In the genomic region with DNA sequence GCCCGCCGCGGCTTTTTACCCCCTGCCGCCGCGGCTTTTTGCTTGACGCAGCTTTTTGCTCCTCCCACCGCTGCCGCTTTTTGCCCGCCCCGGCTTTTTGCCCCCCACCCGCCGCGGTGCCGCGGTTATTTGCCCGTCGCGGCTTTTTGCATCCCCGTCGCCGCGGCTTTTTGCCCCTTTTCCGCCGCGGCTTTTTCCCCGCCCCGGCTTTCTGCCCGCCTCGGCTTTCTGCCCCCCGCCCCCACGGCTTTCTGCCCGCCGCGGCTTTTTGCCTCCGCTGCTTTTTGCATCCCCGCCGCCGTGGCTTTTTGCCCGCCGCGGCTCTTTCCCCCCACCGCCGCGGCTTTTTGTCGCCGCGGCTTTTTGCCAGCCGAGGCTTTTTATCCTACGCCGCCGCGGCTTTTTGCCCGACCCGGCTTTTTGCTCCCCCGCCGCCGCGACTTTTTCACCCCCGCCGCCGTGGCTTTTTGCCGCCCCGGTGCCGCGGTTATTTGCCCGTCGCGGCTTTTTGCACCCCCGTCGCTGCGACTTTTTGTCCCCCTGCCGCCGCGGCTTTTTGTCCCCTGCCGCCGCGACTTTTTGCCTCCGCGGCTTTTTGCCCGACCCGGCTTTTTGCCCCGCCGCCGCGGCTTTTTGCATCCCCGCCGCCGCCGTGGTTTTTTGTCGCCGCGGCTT, we compare ENCODE assay signal across 8 cellular contexts.
DNase-seq lines count a peak whose midpoint lies in the region; FAIRE-seq and TF ChIP-seq lines count a peak whose summit lies in the region.
"Not testable (repeated sequence)": the region's sequence is repeated elsewhere in the genome, so short reads cannot be mapped to it uniquely, and the experiment has no call there.

No MANE protein-coding gene starts in this region.

- not testable (repeated sequence) for H3K36me3 ChIP-seq in DOHH2 (ENCODE audit: control insufficient read depth, low read length); Peyer's patch; breast epithelium; small intestine (ENCODE audit: control insufficient read depth in 2 of 2, insufficient read depth in 2 of 2, low read length in 2 of 2)

- peak overlapping the region; percentile 67 for H3K4me3 Mint-ChIP-seq in mesothelial cell of epicardium

- not testable (repeated sequence) for H3K9me3 ChIP-seq in DOHH2 (ENCODE audit: control insufficient read depth, insufficient read depth, low read length); Peyer's patch; breast epithelium; small intestine (ENCODE audit: control insufficient read depth, low read depth)

- H3K27ac Mint-ChIP-seq in mesothelial cell of epicardium: not testable (repeated sequence)

- H3K9me2 ChIP-seq in DOHH2 (replicated peaks; ENCODE audit: control insufficient read depth, low read length): not testable (repeated sequence)

- H3K79me2 ChIP-seq in DOHH2 (ENCODE audit: control insufficient read depth, low read length): not testable (repeated sequence)

- H4K20me1 ChIP-seq in DOHH2 (ENCODE audit: control insufficient read depth, insufficient read depth, low read depth, low read length): not testable (repeated sequence)

- not testable (repeated sequence) for TF ChIP-seq POLR2A in Peyer's patch (IDR thresholded peaks at IDR 0.05); breast epithelium (IDR thresholded peaks at IDR 0.05)

- H3K9me3 Mint-ChIP-seq in mesothelial cell of epicardium: not testable (repeated sequence)

- not testable (repeated sequence) for H3K4me1 ChIP-seq in DOHH2 (ENCODE audit: control insufficient read depth, low read length); Peyer's patch; breast epithelium; small intestine (ENCODE audit: control insufficient read depth in 2 of 2, insufficient read depth in 1 of 2, low read depth in 1 of 2, low read length in 1 of 2)

- WGBS in small intestine, 3 donors: 0 to 3% (median 1%) methylated on average over 41 to 91 of the region's 93 CpGs

- DNase-seq in Peyer's patch (peak in 1 of 3 donors; percentile 45), activated T-cell treated with anti-CD3 and anti-CD28 coated beads for 48 hours (ENCODE audit: low read depth) (peak; percentile 15), breast epithelium (ENCODE audit: low spot score in 2 of 2) (peak in 1 of 2 donors; percentile 14), head of caudate nucleus (peak in 32 of 42 donors; percentile 4 to 72 (median 32)), mesothelial cell of epicardium (ENCODE audit: low spot score in 2 of 2, unreplicated experiment in 2 of 2) (peak; percentile 27 to 49), small intestine (peak; percentile 1), urothelium cell line (ENCODE audit: low spot score) (peak; percentile 24)

- not testable (repeated sequence) for H3K36me3 Mint-ChIP-seq in mesothelial cell of epicardium

- not testable (repeated sequence) for H3K27ac ChIP-seq in DOHH2 (ENCODE audit: low read depth, low read length); Peyer's patch; breast epithelium; small intestine (ENCODE audit: low read depth in 1 of 2, low read length in 1 of 2)

- FAIRE-seq in small intestine (lab: Jason Lieb, UNC); urothelium cell line (lab: Jason Lieb, UNC): not testable (repeated sequence)

- intact Hi-C loops in breast epithelium (cut with DNase I; ENCODE audit: low total_unique reads); head of caudate nucleus (cut with DNase I): not testable (repeated sequence)

- H3K27me3 ChIP-seq in DOHH2 (ENCODE audit: control insufficient read depth, low read length); Peyer's patch; breast epithelium; small intestine (ENCODE audit: control insufficient read depth in 2 of 2, insufficient read depth in 2 of 2, low read length in 2 of 2): not testable (repeated sequence)

- H3K4me3 ChIP-seq in DOHH2 (ENCODE audit: low read length) (peak overlapping the region; percentile 57), Peyer's patch (peak overlapping the region in 3 of 4 donors; percentile 34 to 61 (median 53)), breast epithelium (peak overlapping the region; percentile 43 to 65 (median 46)), small intestine (ENCODE audit: low read depth in 1 of 2, low read length in 2 of 2) (peak overlapping the region in 1 of 2 donors; percentile 33)

- not testable (repeated sequence) for H3F3A ChIP-seq in DOHH2 (ENCODE audit: control insufficient read depth, insufficient read depth)

- not testable (repeated sequence) for H3K27me3 Mint-ChIP-seq in mesothelial cell of epicardium (ENCODE audit: low read depth)

- H3K4me2 ChIP-seq in DOHH2 (ENCODE audit: low read length): peak overlapping the region; percentile 47

- not testable (repeated sequence) for TF ChIP-seq CTCF in DOHH2 (IDR thresholded peaks at IDR 0.05; ENCODE audit: low read depth, low read length, poor library complexity, severe bottlenecking); Peyer's patch (IDR thresholded peaks at IDR 0.05); breast epithelium (IDR thresholded peaks at IDR 0.05); mesothelial cell of epicardium (IDR thresholded peaks at IDR 0.05; ENCODE audit: unreplicated experiment)

- not testable (repeated sequence) for H3K4me1 Mint-ChIP-seq in mesothelial cell of epicardium
